19 cellular contexts compared by ENCODE assay signal in the genomic region with DNA sequence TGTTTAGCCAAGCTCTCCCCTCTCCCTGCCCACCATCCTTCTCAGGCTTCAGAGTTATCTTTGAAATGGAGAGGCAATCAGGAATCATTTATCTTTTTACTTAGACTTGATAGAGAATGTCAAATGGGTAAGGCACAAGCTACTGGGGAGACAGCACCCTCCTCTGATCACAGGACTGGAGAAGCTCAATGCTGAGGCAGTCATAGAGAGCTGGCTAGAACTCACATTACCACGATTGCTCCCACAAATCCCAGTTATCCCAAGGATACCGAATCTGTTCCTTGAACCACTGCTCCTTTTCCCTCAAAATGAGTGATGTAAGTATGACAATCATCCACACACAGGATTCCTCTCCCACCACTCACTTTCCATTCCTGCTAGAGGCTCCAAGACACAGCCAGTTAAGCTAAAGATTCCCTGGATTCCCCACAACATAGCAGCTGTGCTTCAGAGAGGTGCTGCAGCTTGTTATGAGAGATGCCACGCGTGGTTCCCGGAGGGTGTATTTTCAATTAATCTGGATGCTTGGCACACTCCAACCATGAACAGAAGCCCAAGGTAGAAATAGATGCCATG.
A peak's percentile ranks its signal among the peaks of the same experiment; 100 is the strongest.
DNase-seq lines count a peak whose midpoint lies in the region; ATAC-seq, FAIRE-seq and TF ChIP-seq lines count a peak whose summit lies in the region.
"Had no signal": no experiment of that assay in that cellular context is flagged by ENCODE, and none has a peak within 500 bp of the region (broad histone marks: within the 10 kb centered on the region; RNA-seq: fewer than 3 reads in every experiment).

No MANE protein-coding gene starts in this region.

- H3K4me1 Mint-ChIP-seq in activated CD4-positive, alpha-beta T cell treated with anti-CD3 and anti-CD28 coated beads, Interleukin-2, amount 10 ng/mL, durations not matched to agents 7 days and 5 days = no peaks in the 10 kb centered on the region
- H3K4me1 Mint-ChIP-seq in activated CD4-positive, alpha-beta T cell treated with anti-CD3 and anti-CD28 coated beads for 36 hours = no peaks in the 10 kb centered on the region
- H3K4me1 Mint-ChIP-seq: IgD-negative memory B cell had no signal

- peak overlapping the region; percentile 66 for H3K27ac ChIP-seq in SJCRH30
- H3K27ac ChIP-seq in keratinocyte (ENCODE audit: control insufficient read depth, insufficient read depth, low read length) = no peak overlapping the region
- peak overlapping the region in 3 of 4 donors; percentile 25 to 76 (median 59) for H3K27ac ChIP-seq in gastrocnemius medialis
- H3K27ac ChIP-seq in neuronal stem cell (replicated peaks; ENCODE audit: low read length) = no peak overlapping the region
- H3K27ac ChIP-seq: 22Rv1 had no signal

- 0 out of 2 replicates have a peak, but pooled peaks cover 3% of the 10 kb centered on the region for H3K9me3 ChIP-seq in SJCRH30 (replicated peaks)
- no peaks in the 10 kb centered on the region for H3K9me3 ChIP-seq in keratinocyte (ENCODE audit: control insufficient read depth, low read depth, low read length)
- H3K9me3 ChIP-seq in gastrocnemius medialis = no peaks in the 10 kb centered on the region
- H3K9me3 ChIP-seq in neuronal stem cell (replicated peaks in 1 of 2; ENCODE audit: control insufficient read depth in 2 of 2, insufficient read depth in 1 of 2, low read depth in 1 of 2, low read length in 2 of 2) = no peaks in the 10 kb centered on the region
- H3K9me3 ChIP-seq: BE2C, HAP-1 had no signal

- H3K9me1 ChIP-seq in keratinocyte (ENCODE audit: control insufficient read depth, extremely low read depth, insufficient read depth, low read length) = no peaks in the 10 kb centered on the region

- no peak for ATAC-seq in activated CD4-positive, alpha-beta T cell treated with anti-CD3 and anti-CD28 coated beads for 36 hours
- ATAC-seq in gastrocnemius medialis = no peak

- H3K4me3 ChIP-seq in SJCRH30 (peak overlapping the region; percentile 24), keratinocyte (ENCODE audit: control insufficient read depth in 2 of 3, extremely low read depth in 1 of 3, insufficient read depth in 2 of 3, low read depth in 1 of 3, low read length in 3 of 3) (no peak overlapping the region), gastrocnemius medialis (no peak overlapping the region), neuronal stem cell (ENCODE audit: low read length in 2 of 2) (no peak overlapping the region)
- H3K4me3 ChIP-seq: HAP-1 had no signal

- no peak overlapping the region for H2BK12ac ChIP-seq in neuronal stem cell (ENCODE audit: low read length)

- intact Hi-C loops in activated CD4-positive, alpha-beta T cell treated with anti-CD3 and anti-CD28 coated beads for 36 hours (cut with DNase I, micrococcal nuclease) = no loop called here
- intact Hi-C loops in gastrocnemius medialis (cut with DNase I; ENCODE audit: low total_unique reads) = no loop called here

- TF ChIP-seq CTCF in keratinocyte (optimal IDR thresholded peaks at IDR 0.05 in 1 of 3, IDR thresholded peaks at IDR 0.05 in 1 of 3, conservative IDR thresholded peaks at IDR 0.05 in 1 of 3; ENCODE audit: extremely low read depth in 1 of 3, insufficient read depth in 2 of 3, low read length in 3 of 3) (peak in 1 of 3 experiments; percentile 13), gastrocnemius medialis (IDR thresholded peaks at IDR 0.05 in 4 of 5, conservative IDR thresholded peaks at IDR 0.05 in 1 of 5) (no peak)

- in situ Hi-C loops in gastrocnemius medialis (cut with MboI; ENCODE audit: low sequenced_read_pairs in 4 of 4) = no loop called here

- H3K27me3 Mint-ChIP-seq in activated CD4-positive, alpha-beta T cell treated with anti-CD3 and anti-CD28 coated beads, Interleukin-2, amount 10 ng/mL, durations not matched to agents 7 days and 5 days = no peaks in the 10 kb centered on the region
- no peaks in the 10 kb centered on the region for H3K27me3 Mint-ChIP-seq in activated CD4-positive, alpha-beta T cell treated with anti-CD3 and anti-CD28 coated beads for 36 hours
- H3K27me3 Mint-ChIP-seq: CD4-positive, alpha-beta T cell had no signal

- H4K20me1 ChIP-seq in keratinocyte (ENCODE audit: control insufficient read depth, extremely low read depth, insufficient read depth, low read length) = no peaks in the 10 kb centered on the region

- DNase-seq in activated CD4-positive, alpha-beta T cell treated with anti-CD3 and anti-CD28 coated beads, Interleukin-2, amount 10 ng/mL, durations not matched to agents 7 days and 5 days = no peak
- no peak for DNase-seq in activated CD4-positive, alpha-beta T cell treated with anti-CD3 and anti-CD28 coated beads for 36 hours
- peak; percentile 33 to 58 for DNase-seq in SJCRH30
- peak; percentile 38 for DNase-seq in keratinocyte (ENCODE audit: low read depth, low spot score)
- DNase-seq in gastrocnemius medialis = no peak
- no peak for DNase-seq in NCI-H446 treated with DMSO at 0.1 percent for 48 hours (lab: John Stamatoyannopoulos, UW)
- DNase-seq in neuronal stem cell (ENCODE audit: low spot score) = no peak
- no peak for DNase-seq in kidney glomerular epithelial cell (lab: John Stamatoyannopoulos, UW)
- DNase-seq: BE2C; CD4-positive, alpha-beta T cell; DMS53; Kasumi-1; NCI-H187; NCI-H345; NCI-H526 treated with DMSO at 0.1 percent for 48 hours had no signal

- no peak overlapping the region for H3K4ac ChIP-seq in neuronal stem cell (ENCODE audit: low read length)

- H2AFZ ChIP-seq in keratinocyte (ENCODE audit: control insufficient read depth, low read length) = no peak overlapping the region
- H2AFZ ChIP-seq in neuronal stem cell (ENCODE audit: low read length) = no peak overlapping the region

- no peaks in the 10 kb centered on the region for H3K9me3 Mint-ChIP-seq in activated CD4-positive, alpha-beta T cell treated with anti-CD3 and anti-CD28 coated beads, Interleukin-2, amount 10 ng/mL, durations not matched to agents 7 days and 5 days
- H3K9me3 Mint-ChIP-seq in activated CD4-positive, alpha-beta T cell treated with anti-CD3 and anti-CD28 coated beads for 36 hours (ENCODE audit: low read depth) = no peaks in the 10 kb centered on the region
- H3K9me3 Mint-ChIP-seq: IgD-negative memory B cell had no signal

- no peak overlapping the region for H3K9ac ChIP-seq in keratinocyte (ENCODE audit: control insufficient read depth, extremely low read depth, insufficient read depth, low read length)
- H3K9ac ChIP-seq in neuronal stem cell (ENCODE audit: low read depth, low read length, poor library complexity) = no peak overlapping the region

- H2BK15ac ChIP-seq in neuronal stem cell (ENCODE audit: low read length) = no peak overlapping the region

- no CpG with 5 or more reads among the region's 5 CpGs for WGBS in neuronal stem cell (ENCODE audit: extremely low coverage in 2 of 2, insufficient read length in 2 of 2, insufficient replicate concordance in 1 of 2), 2 donors

- no peak overlapping the region for H3K14ac ChIP-seq in neuronal stem cell (ENCODE audit: low read length)

- no peaks in the 10 kb centered on the region for H3K36me3 Mint-ChIP-seq in activated CD4-positive, alpha-beta T cell treated with anti-CD3 and anti-CD28 coated beads, Interleukin-2, amount 10 ng/mL, durations not matched to agents 7 days and 5 days (ENCODE audit: low read depth)
- no peaks in the 10 kb centered on the region for H3K36me3 Mint-ChIP-seq in activated CD4-positive, alpha-beta T cell treated with anti-CD3 and anti-CD28 coated beads for 36 hours (ENCODE audit: low read depth)
- H3K36me3 Mint-ChIP-seq: IgD-negative memory B cell had no signal

- H3K23ac ChIP-seq in neuronal stem cell (ENCODE audit: low read depth, low read length, poor library complexity) = no peak overlapping the region

- dilution Hi-C loops in keratinocyte (cut with MboI; ENCODE audit: extremely low pct_ligation_motif_present, low sequenced_read_pairs) = no loop called here

- no peak overlapping the region for H3K4me3 Mint-ChIP-seq in activated CD4-positive, alpha-beta T cell treated with anti-CD3 and anti-CD28 coated beads, Interleukin-2, amount 10 ng/mL, durations not matched to agents 7 days and 5 days
- no peak overlapping the region for H3K4me3 Mint-ChIP-seq in activated CD4-positive, alpha-beta T cell treated with anti-CD3 and anti-CD28 coated beads for 36 hours
- H3K4me3 Mint-ChIP-seq: CD4-positive, alpha-beta T cell; IgD-negative memory B cell had no signal

- H3K79me2 ChIP-seq in keratinocyte (ENCODE audit: control insufficient read depth, insufficient read depth, low read length) = no peaks in the 10 kb centered on the region

- H3K36me3 ChIP-seq in SJCRH30 (no peaks in the 10 kb centered on the region), keratinocyte (ENCODE audit: control insufficient read depth in 2 of 2, extremely low read depth in 1 of 2, insufficient read depth in 2 of 2, low read length in 2 of 2) (no peaks in the 10 kb centered on the region), gastrocnemius medialis (no peaks in the 10 kb centered on the region), neuronal stem cell (replicated peaks in 1 of 2; ENCODE audit: control insufficient read depth in 2 of 2, insufficient read depth in 2 of 2, low read length in 2 of 2) (no peaks in the 10 kb centered on the region)
- H3K36me3 ChIP-seq: BE2C, HAP-1 had no signal

- peak; percentile 51 for FAIRE-seq in keratinocyte (lab: Jason Lieb, UNC)
- FAIRE-seq: HTR-8/SVneo had no signal

- POLR2A ChIA-PET in activated CD4-positive, alpha-beta T cell treated with anti-CD3 and anti-CD28 coated beads, Interleukin-2, amount 10 ng/mL, durations not matched to agents 7 days and 5 days (lab: Charles Lee) = no interaction called here
- POLR2A ChIA-PET in activated CD4-positive, alpha-beta T cell treated with anti-CD3 and anti-CD28 coated beads for 36 hours (lab: Charles Lee) = interaction anchor here (0.7 kb wide), 1 partner anchor 466 kb away, joined by 3 read pairs; no protein-coding TSS in a partner anchor

- CTCF ChIA-PET in activated CD4-positive, alpha-beta T cell treated with anti-CD3 and anti-CD28 coated beads, Interleukin-2, amount 10 ng/mL, durations not matched to agents 7 days and 5 days (lab: Charles Lee) = no interaction called here
- CTCF ChIA-PET in activated CD4-positive, alpha-beta T cell treated with anti-CD3 and anti-CD28 coated beads for 36 hours (lab: Charles Lee) = no interaction called here

- H4K8ac ChIP-seq in neuronal stem cell (ENCODE audit: low read depth, low read length) = no peak overlapping the region

- no peak overlapping the region for H4K91ac ChIP-seq in neuronal stem cell (ENCODE audit: low read depth, low read length, poor library complexity)

- no peaks in the 10 kb centered on the region for H3K79me1 ChIP-seq in neuronal stem cell (ENCODE audit: low read depth, low read length)

- no peak overlapping the region for H2BK5ac ChIP-seq in neuronal stem cell (ENCODE audit: low read length)

- H3K27me3 ChIP-seq in SJCRH30 (no peaks in the 10 kb centered on the region), keratinocyte (ENCODE audit: control insufficient read depth, extremely low read depth, insufficient read depth, low read length) (no peaks in the 10 kb centered on the region), gastrocnemius medialis (no peaks in the 10 kb centered on the region), neuronal stem cell (ENCODE audit: control insufficient read depth in 3 of 3, insufficient read depth in 3 of 3, low read depth in 1 of 3, low read length in 3 of 3) (no peaks in the 10 kb centered on the region)
- H3K27me3 ChIP-seq: BE2C had no signal

- peak overlapping the region; percentile 9 for H3K27ac Mint-ChIP-seq in activated CD4-positive, alpha-beta T cell treated with anti-CD3 and anti-CD28 coated beads, Interleukin-2, amount 10 ng/mL, durations not matched to agents 7 days and 5 days
- H3K27ac Mint-ChIP-seq in activated CD4-positive, alpha-beta T cell treated with anti-CD3 and anti-CD28 coated beads for 36 hours = no peak overlapping the region
- H3K27ac Mint-ChIP-seq: CD4-positive, alpha-beta T cell; IgD-negative memory B cell had no signal

- TF ChIP-seq POLR2A in gastrocnemius medialis (IDR thresholded peaks at IDR 0.05) = no peak

- no peak overlapping the region for H2AK5ac ChIP-seq in neuronal stem cell (ENCODE audit: low read depth, low read length)

- H3K4me2 ChIP-seq in keratinocyte (ENCODE audit: control insufficient read depth, extremely low read depth, insufficient read depth, low read depth, low read length) = no peak overlapping the region
- H3K4me2 ChIP-seq in neuronal stem cell (ENCODE audit: insufficient read depth, low read length, poor library complexity, severe bottlenecking) = no peak overlapping the region

- H3K4me1 ChIP-seq in SJCRH30 (peaks cover 55% of the 10 kb centered on the region), keratinocyte (ENCODE audit: control insufficient read depth, extremely low read depth, insufficient read depth, low read length) (peaks cover 32% of the 10 kb centered on the region), gastrocnemius medialis (peaks cover 17 to 23% of the 10 kb centered on the region in 2 donors), neuronal stem cell (ENCODE audit: control insufficient read depth in 2 of 2, insufficient read depth in 1 of 2, low read depth in 1 of 2, low read length in 2 of 2) (peaks cover 0 to 2% of the 10 kb centered on the region in 2 donors)
- H3K4me1 ChIP-seq: BE2C, HAP-1 had no signal

- H2BK120ac ChIP-seq in neuronal stem cell (ENCODE audit: low read depth, low read length) = no peak overlapping the region

- H3K18ac ChIP-seq in neuronal stem cell (ENCODE audit: low read length) = no peak overlapping the region

Comparison
In these comparisons a context has a peak if more than half of its experiments do, and no peak if none do; other contexts are left out.
1. DNase-seq: peak in SJCRH30 (2 of 2) and keratinocyte (single experiment); none in activated CD4-positive, alpha-beta T cell treated with anti-CD3 and anti-CD28 coated beads, Interleukin-2, amount 10 ng/mL, durations not matched to agents 7 days and 5 days (single experiment), activated CD4-positive, alpha-beta T cell treated with anti-CD3 and anti-CD28 coated beads for 36 hours (single experiment), gastrocnemius medialis (0 of 2), NCI-H446 treated with DMSO at 0.1 percent for 48 hours (single experiment), neuronal stem cell (single experiment) and kidney glomerular epithelial cell (single experiment).
2. H3K27ac ChIP-seq: peak in SJCRH30 (single experiment) and gastrocnemius medialis (3 of 4); none in keratinocyte (single experiment) and neuronal stem cell (single experiment).